Comparison of ENCODE assay signal across 34 cellular contexts in the genomic region with DNA sequence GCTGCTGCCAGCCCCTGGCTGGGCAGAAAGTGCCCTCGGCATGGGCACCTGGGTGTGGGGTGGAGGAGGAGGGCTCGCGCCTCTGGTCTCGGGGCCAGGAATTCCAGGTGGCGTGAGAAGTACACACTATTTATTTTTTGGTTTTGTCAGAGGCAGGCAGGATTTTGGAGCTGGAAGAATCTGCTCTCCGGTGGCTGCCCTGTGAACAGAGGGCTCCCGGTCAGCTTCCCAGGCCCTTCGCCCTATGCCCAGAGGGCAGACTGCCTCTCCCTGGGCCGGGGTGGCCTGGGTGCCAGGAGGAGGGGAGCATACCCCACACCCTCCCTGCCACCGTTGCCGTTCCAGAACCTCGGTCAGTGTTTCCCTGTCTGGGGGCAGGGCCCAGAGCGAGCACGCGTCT.
"Had no signal": no experiment of that assay in that cellular context is flagged by ENCODE, and none has a peak within 500 bp of the region (broad histone marks: within the 10 kb centered on the region; RNA-seq: fewer than 3 reads in every experiment).

No MANE protein-coding gene starts in this region.

- H3K27ac Mint-ChIP-seq: activated B cell treated with CpG ODN at 0.5 μM for 24 hours; activated CD8-positive, alpha-beta T cell treated with anti-CD3 and anti-CD28 coated beads for 36 hours; activated naive CD4-positive, alpha-beta T cell treated with anti-CD3 and anti-CD28 coated beads for 36 hours; activated T-helper 17 cell treated with anti-CD3 and anti-CD28 coated beads, Interleukin-2, amount 50 U/mL, for 72 hours; brain; T-helper 17 cell; T-helper 2 cell treated with Interferon-gamma antibody and Interleukin-4, amounts not matched to agents 5 μg/mL and 100 μg/mL, for 36 hours had no signal

- H3K27me3 ChIP-seq: ascending aorta, breast epithelium, cardiac muscle cell, colonic mucosa, esophagus squamous epithelium, gastroesophageal sphincter had no signal

- H3K27ac ChIP-seq: ascending aorta, breast epithelium, cardiac muscle cell, colonic mucosa, epithelial cell of prostate, esophagus squamous epithelium, gastroesophageal sphincter, WERI-Rb-1 had no signal

- H3K4me3 ChIP-seq: ascending aorta, breast epithelium, cardiac muscle cell, colonic mucosa, esophagus squamous epithelium, gastroesophageal sphincter had no signal

- DNase-seq: activated B cell treated with CpG ODN at 0.5 μM for 24 hours; activated CD4-positive, alpha-beta T cell treated with anti-CD3 and anti-CD28 coated beads for 48 hours; activated CD4-positive, alpha-beta T cell treated with anti-CD3 and anti-CD28 coated beads, Interleukin-2, amount 50 U/mL, for 1 hour; activated CD4-positive, alpha-beta T cell treated with anti-CD3 and anti-CD28 coated beads, Interleukin-2, amount 50 U/mL, for 48 hours; activated CD8-positive, alpha-beta memory T cell treated with anti-CD3 and anti-CD28 coated beads for 24 hours; activated CD8-positive, alpha-beta T cell treated with anti-CD3 and anti-CD28 coated beads for 36 hours; activated effector memory CD4-positive, alpha-beta T cell treated with Interleukin-2 at 50 U/mL for 16 hours; activated gamma-delta T cell treated with Interleukin-2 at 50 U/mL for 16 hours; activated naive CD4-positive, alpha-beta T cell treated with anti-CD3 and anti-CD28 coated beads for 36 hours; activated naive CD8-positive, alpha-beta T cell treated with anti-CD3 and anti-CD28 coated beads, Interleukin-2, amount 10 ng/mL, durations not matched to agents 7 days and 5 days; activated T-cell treated with anti-CD3 and anti-CD28 coated beads, Interleukin-2, amount 50 U/mL, for 4 hours; central memory CD4-positive, alpha-beta T cell; cerebellar nuclear complex; colonic mucosa; effector CD8-positive, alpha-beta T cell; esophagus squamous epithelium; foreskin melanocyte; head of caudate nucleus; T-helper 1 cell; T-helper 17 cell; T1000; WERI-Rb-1 had no signal

- FAIRE-seq: endometrium, endothelial cell of umbilical vein had no signal

- H3K4me1 Mint-ChIP-seq: activated B cell treated with CpG ODN at 0.5 μM for 24 hours; activated naive CD8-positive, alpha-beta T cell treated with anti-CD3 and anti-CD28 coated beads, Interleukin-2, amount 10 ng/mL, durations not matched to agents 7 days and 5 days; activated T-helper 17 cell treated with anti-CD3 and anti-CD28 coated beads, Interleukin-2, amount 50 U/mL, for 72 hours; brain; T-helper 17 cell had no signal

- ATAC-seq: activated CD4-positive, CD25-positive, alpha-beta regulatory T cell treated with anti-CD3 and anti-CD28 coated beads, Interleukin-2, amount 50 U/mL, for 24 hours; activated CD8-positive, alpha-beta T cell treated with anti-CD3 and anti-CD28 coated beads for 36 hours; activated naive CD4-positive, alpha-beta T cell treated with anti-CD3 and anti-CD28 coated beads, Interleukin-2, amount 50 U/mL, for 72 hours; activated T-cell treated with anti-CD3 and anti-CD28 coated beads, Interleukin-2, amount 50 U/mL, for 4 hours; activated T-helper 17 cell treated with anti-CD3 and anti-CD28 coated beads, Interleukin-2, amount 50 U/mL, for 72 hours; gastroesophageal sphincter; T-helper 17 cell had no signal

- H3K9me3 ChIP-seq: ascending aorta, breast epithelium, colonic mucosa, esophagus squamous epithelium, gastroesophageal sphincter had no signal

- H3K4me3 Mint-ChIP-seq: activated B cell treated with CpG ODN at 0.5 μM for 24 hours; activated CD8-positive, alpha-beta T cell treated with anti-CD3 and anti-CD28 coated beads for 36 hours; activated naive CD4-positive, alpha-beta T cell treated with anti-CD3 and anti-CD28 coated beads for 36 hours; activated naive CD8-positive, alpha-beta T cell treated with anti-CD3 and anti-CD28 coated beads, Interleukin-2, amount 10 ng/mL, durations not matched to agents 7 days and 5 days; activated T-cell treated with anti-CD3 and anti-CD28 coated beads, Interleukin-2, amount 50 U/mL, for 4 hours; activated T-helper 17 cell treated with anti-CD3 and anti-CD28 coated beads, Interleukin-2, amount 50 U/mL, for 72 hours; brain; T-helper 17 cell; T-helper 2 cell treated with Interferon-gamma antibody and Interleukin-4, amounts not matched to agents 5 μg/mL and 100 μg/mL, for 36 hours had no signal

- H3K4me1 ChIP-seq: ascending aorta, breast epithelium, colonic mucosa, gastroesophageal sphincter had no signal

- H3K9me3 Mint-ChIP-seq: activated B cell treated with CpG ODN at 0.5 μM for 24 hours; activated CD8-positive, alpha-beta T cell treated with anti-CD3 and anti-CD28 coated beads for 36 hours; activated naive CD4-positive, alpha-beta T cell treated with anti-CD3 and anti-CD28 coated beads for 36 hours; activated naive CD4-positive, alpha-beta T cell treated with anti-CD3 and anti-CD28 coated beads, Interleukin-2, amount 50 U/mL, for 72 hours; activated naive CD8-positive, alpha-beta T cell treated with anti-CD3 and anti-CD28 coated beads, Interleukin-2, amount 10 ng/mL, durations not matched to agents 7 days and 5 days; activated T-cell treated with anti-CD3 and anti-CD28 coated beads, Interleukin-2, amount 50 U/mL, for 4 hours; activated T-helper 17 cell treated with anti-CD3 and anti-CD28 coated beads, Interleukin-2, amount 50 U/mL, for 72 hours; brain; T-helper 2 cell treated with Interferon-gamma antibody and Interleukin-4, amounts not matched to agents 5 μg/mL and 100 μg/mL, for 36 hours had no signal

- H3K27me3 Mint-ChIP-seq: activated B cell treated with CpG ODN at 0.5 μM for 24 hours; activated CD8-positive, alpha-beta T cell treated with anti-CD3 and anti-CD28 coated beads for 36 hours; activated naive CD8-positive, alpha-beta T cell treated with anti-CD3 and anti-CD28 coated beads, Interleukin-2, amount 10 ng/mL, durations not matched to agents 7 days and 5 days; activated T-helper 17 cell treated with anti-CD3 and anti-CD28 coated beads, Interleukin-2, amount 50 U/mL, for 72 hours; T-helper 17 cell had no signal
